Comparison of ENCODE assay signal across 8 cellular contexts in the genomic region with DNA sequence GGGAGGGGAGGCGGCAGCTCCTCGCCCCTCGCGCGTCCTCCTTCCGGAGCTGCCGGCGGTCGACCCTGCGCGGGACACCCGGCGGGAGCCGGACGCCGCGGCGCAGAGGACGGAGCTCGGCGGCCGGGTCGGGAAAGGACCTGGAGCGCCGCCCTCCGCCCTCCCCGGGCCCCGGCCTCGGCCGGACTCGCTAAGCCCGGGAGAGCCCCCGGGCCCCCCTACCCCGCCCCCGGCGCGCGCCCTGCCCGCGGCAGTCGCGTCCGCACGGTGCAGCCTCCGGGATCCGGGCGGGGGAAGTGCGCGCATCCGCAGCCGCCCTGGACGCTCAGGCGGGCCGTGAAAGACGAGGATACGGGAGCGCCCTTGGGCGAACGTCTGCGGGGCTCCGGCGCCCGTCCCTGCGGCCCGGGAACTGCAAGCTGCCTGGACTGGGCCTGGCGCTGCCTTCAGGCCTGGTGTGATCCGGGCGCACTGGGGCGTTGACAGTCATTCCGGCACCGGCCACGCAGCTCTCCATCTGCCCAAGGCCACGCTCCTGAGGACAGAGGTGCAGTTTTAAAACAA. TPM values are rescaled to one million over a fixed set of nuclear protein-coding genes. Genes with fewer than 3 reads are reported as not detected.
A peak's percentile ranks its signal among the peaks of the same experiment; 100 is the strongest.
DNase-seq lines count a peak whose midpoint lies in the region; ATAC-seq and TF ChIP-seq lines count a peak whose summit lies in the region.

No MANE protein-coding gene starts in this region.

- H3K36me3 ChIP-seq in Peyer's patch = peaks cover 0 to 5% (median 0%) of the 10 kb centered on the region in 3 donors
- H3K36me3 ChIP-seq in effector memory CD4-positive, alpha-beta T cell (ENCODE audit: control insufficient read depth, insufficient read depth, low read length) = no peaks in the 10 kb centered on the region

- H3K27me3 ChIP-seq in Peyer's patch = no peaks in the 10 kb centered on the region
- H3K27me3 ChIP-seq in effector memory CD4-positive, alpha-beta T cell (replicated peaks; ENCODE audit: control insufficient read depth, insufficient read depth, low read length, poor library complexity, severe bottlenecking) = no peaks in the 10 kb centered on the region
- no peaks in the 10 kb centered on the region for H3K27me3 ChIP-seq in mononuclear cell (ENCODE audit: insufficient read depth, low read length)

- H3K4me1 ChIP-seq in Peyer's patch = peaks cover 0 to 50% (median 2%) of the 10 kb centered on the region in 4 donors
- peaks cover 21% of the 10 kb centered on the region for H3K4me1 ChIP-seq in effector memory CD4-positive, alpha-beta T cell (ENCODE audit: control insufficient read depth, insufficient read depth, low read length, poor library complexity, severe bottlenecking)
- H3K4me1 ChIP-seq in mononuclear cell (ENCODE audit: insufficient read depth, low read length) = peaks cover 41% of the 10 kb centered on the region

- H3K27ac ChIP-seq in Peyer's patch = peak overlapping the region; percentile 77 to 95 (median 86)
- no peak overlapping the region for H3K27ac ChIP-seq in effector memory CD4-positive, alpha-beta T cell (ENCODE audit: insufficient read depth, low read length, poor library complexity, severe bottlenecking)

- no peaks in the 10 kb centered on the region for H3K9me3 ChIP-seq in Peyer's patch
- no peaks in the 10 kb centered on the region for H3K9me3 ChIP-seq in effector memory CD4-positive, alpha-beta T cell (ENCODE audit: control insufficient read depth, low read length)
- H3K9me3 ChIP-seq in mononuclear cell (ENCODE audit: low read depth, low read length) = no peaks in the 10 kb centered on the region

- DNase-seq in EH (ENCODE audit: low read depth) (peak; percentile 46), Peyer's patch (peak in 1 of 3 donors; percentile 75), globus pallidus (ENCODE audit: low spot score) (no peak), DMS153 treated with DMSO at 0.1 percent for 48 hours (lab: John Stamatoyannopoulos, UW; ENCODE audit: unreplicated experiment) (no peak)
- DNase-seq in effector memory CD4-positive, alpha-beta T cell = no peak

- TF ChIP-seq CTCF in Peyer's patch (IDR thresholded peaks at IDR 0.05) = no peak

- H3K4me3 ChIP-seq in Peyer's patch (peak overlapping the region; percentile 63 to 99 (median 76)), mononuclear cell (ENCODE audit: low read length) (peak overlapping the region; percentile 49)
- peak overlapping the region; percentile 55 for H3K4me3 ChIP-seq in effector memory CD4-positive, alpha-beta T cell (ENCODE audit: insufficient read depth, low read depth, low read length, poor library complexity, severe bottlenecking)

- no peak for ATAC-seq in HG02759 (IDR thresholded peaks at IDR 0.05; ENCODE audit: unreplicated experiment)
- ATAC-seq in GM21825 (IDR thresholded peaks at IDR 0.05; ENCODE audit: unreplicated experiment) = no peak

- TF ChIP-seq POLR2A in Peyer's patch (IDR thresholded peaks at IDR 0.05) = no peak

RNA-seq across cellular contexts. Expression of gene NACC2, which starts 0.5 kb away (rescaled TPM):
- total RNA-seq in Peyer's patch = 10 to 100 TPM in 3 of 4 donors, 1 to 10 TPM in 1; 8.3 to 24.3 (median 23.1) TPM
- 9.2 TPM for total RNA-seq in mononuclear cell

RNA-seq across cellular contexts. Expression of gene TMEM250, which starts 23.1 kb away (rescaled TPM):
- total RNA-seq in Peyer's patch = 10 to 100 TPM; 34.7 to 75.0 (median 69.2) TPM
- 5.6 TPM for total RNA-seq in mononuclear cell
